Comparison of ENCODE assay signal across 26 cellular contexts in genomic region chr3:127101411-127102067, GRCh38.
"Had no signal": no experiment of that assay in that cellular context is flagged by ENCODE, and none has a peak within 500 bp of the region (broad histone marks: within the 10 kb centered on the region; RNA-seq: fewer than 3 reads in every experiment).

No MANE protein-coding gene starts in this region.

- H3K9me3 ChIP-seq: esophagus squamous epithelium, heart right ventricle, left lung, neutrophil, prostate gland, right atrium auricular region, sigmoid colon, spleen, thoracic aorta, tibial nerve, upper lobe of left lung, uterus had no signal

- H3K4me1 Mint-ChIP-seq: naive thymus-derived CD4-positive, alpha-beta T cell; stimulated activated naive B cell treated with anti-CD40 and anti-IgM and Interleukin-4, amounts not matched to agents 10 μg/mL and 1 μg/mL and 100 μg/mL, for 72 hours had no signal

- DNase-seq: cortex of kidney; effector memory CD8-positive, alpha-beta T cell; erythroblast; esophagus squamous epithelium; foreskin melanocyte; glutamatergic neuron; heart right ventricle; hippocampal formation; left cardiac atrium; left lung; mammary epithelial cell; midbrain; naive thymus-derived CD4-positive, alpha-beta T cell; sigmoid colon; spleen; stimulated activated CD4-positive, alpha-beta T cell treated with anti-CD3 and anti-CD28 coated beads, Interleukin-2, amount 100 ng/mL, for 48 hours; stimulated activated naive B cell treated with anti-CD40 and anti-IgM and Interleukin-4, amounts not matched to agents 10 μg/mL and 1 μg/mL and 100 μg/mL, for 72 hours; upper lobe of left lung; uterus had no signal

- H3K9me3 Mint-ChIP-seq: effector memory CD8-positive, alpha-beta T cell; naive thymus-derived CD4-positive, alpha-beta T cell; stimulated activated naive B cell treated with anti-CD40 and anti-IgM and Interleukin-4, amounts not matched to agents 10 μg/mL and 1 μg/mL and 100 μg/mL, for 72 hours; stimulated activated naive CD8-positive, alpha-beta T cell treated with anti-CD3 and anti-CD28 coated beads, Interleukin-15, Interleukin-2, amounts not matched to agents 100 ng/mL and 50 ng/mL, for 24 hours had no signal

- H3K27me3 ChIP-seq: left lung, right atrium auricular region, tibial nerve, upper lobe of left lung, uterus had no signal

- H3K36me3 ChIP-seq: esophagus squamous epithelium, heart right ventricle, left lung, neutrophil, prostate gland, right atrium auricular region, sigmoid colon, spleen, thoracic aorta, tibial nerve, upper lobe of left lung, uterus had no signal

- H3K36me3 Mint-ChIP-seq: naive thymus-derived CD4-positive, alpha-beta T cell; stimulated activated naive B cell treated with anti-CD40 and anti-IgM and Interleukin-4, amounts not matched to agents 10 μg/mL and 1 μg/mL and 100 μg/mL, for 72 hours had no signal

- H3K4me3 Mint-ChIP-seq: effector memory CD8-positive, alpha-beta T cell; naive thymus-derived CD4-positive, alpha-beta T cell; stimulated activated naive B cell treated with anti-CD40 and anti-IgM and Interleukin-4, amounts not matched to agents 10 μg/mL and 1 μg/mL and 100 μg/mL, for 72 hours; stimulated activated naive CD8-positive, alpha-beta T cell treated with anti-CD3 and anti-CD28 coated beads, Interleukin-15, Interleukin-2, amounts not matched to agents 100 ng/mL and 50 ng/mL, for 24 hours had no signal

- H3K4me1 ChIP-seq: esophagus squamous epithelium, heart right ventricle, left lung, prostate gland, right atrium auricular region, sigmoid colon, spleen, tibial nerve, upper lobe of left lung, uterus had no signal

- H3K27ac ChIP-seq: esophagus squamous epithelium, heart right ventricle, left lung, neutrophil, parathyroid adenoma, prostate gland, right atrium auricular region, sigmoid colon, spleen, thoracic aorta, tibial nerve, upper lobe of left lung, uterus had no signal

- H3K27ac Mint-ChIP-seq: effector memory CD8-positive, alpha-beta T cell; naive thymus-derived CD4-positive, alpha-beta T cell; stimulated activated naive B cell treated with anti-CD40 and anti-IgM and Interleukin-4, amounts not matched to agents 10 μg/mL and 1 μg/mL and 100 μg/mL, for 72 hours; stimulated activated naive CD8-positive, alpha-beta T cell treated with anti-CD3 and anti-CD28 coated beads, Interleukin-15, Interleukin-2, amounts not matched to agents 100 ng/mL and 50 ng/mL, for 24 hours had no signal

- H3K4me3 ChIP-seq: esophagus squamous epithelium, heart right ventricle, left lung, prostate gland, right atrium auricular region, sigmoid colon, spleen, thoracic aorta, tibial nerve, upper lobe of left lung, uterus had no signal

- ATAC-seq: effector memory CD8-positive, alpha-beta T cell; heart right ventricle; left cardiac atrium; left lung; naive thymus-derived CD4-positive, alpha-beta T cell; stimulated activated naive B cell treated with anti-CD40 and anti-IgM and Interleukin-4, amounts not matched to agents 10 μg/mL and 1 μg/mL and 100 μg/mL, for 72 hours had no signal
